Comparison of ENCODE assay signal across 1 cellular context in the genomic region with DNA sequence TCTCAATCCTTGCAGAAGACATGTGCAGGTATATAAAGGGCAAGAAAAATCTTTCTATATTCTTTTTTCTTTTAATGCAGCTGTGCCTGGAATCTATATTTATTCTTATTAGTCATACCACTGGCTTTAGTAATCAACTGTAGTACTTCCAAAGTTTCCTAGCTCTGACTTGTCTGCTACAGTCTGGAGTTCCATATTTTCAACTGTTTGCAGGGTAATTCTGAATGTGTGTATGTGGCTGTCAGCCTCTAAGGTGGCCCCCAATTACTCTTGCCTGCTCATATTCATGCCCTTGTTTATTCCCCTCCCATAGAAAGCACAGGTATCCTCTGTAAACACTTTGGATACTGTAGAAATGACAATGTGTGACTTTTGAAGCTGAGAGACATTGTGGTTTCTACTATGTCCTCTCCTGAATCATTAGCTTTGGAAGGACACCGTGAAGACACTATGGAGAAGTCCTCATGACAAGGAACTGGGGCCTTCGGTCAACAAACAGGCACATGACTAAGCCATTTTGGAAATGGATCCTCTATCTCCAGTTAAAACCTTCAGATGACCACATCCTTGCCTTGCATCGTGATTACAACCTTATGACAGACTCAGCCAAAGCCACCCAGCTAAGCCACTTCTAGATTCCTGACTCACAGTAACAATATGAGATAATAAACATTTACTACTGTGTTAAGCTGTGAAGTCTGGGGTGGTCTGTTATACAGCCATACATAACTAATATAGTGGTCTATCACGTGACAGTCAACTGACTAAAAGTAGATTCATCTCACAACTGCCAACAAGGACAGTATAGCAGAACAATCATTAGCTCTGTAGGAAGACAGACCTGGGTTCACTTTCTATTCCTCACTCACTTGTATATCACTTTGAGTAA.
TF ChIP-seq lines count a peak whose summit lies in the region.

No MANE protein-coding gene starts in this region.

TF ChIP-seq in K562, 482 proteins besides CTCF, POLR2A, EP300 and RAD21 (continued from another document and continues in another):
- TF ChIP-seq, protein P1, sequence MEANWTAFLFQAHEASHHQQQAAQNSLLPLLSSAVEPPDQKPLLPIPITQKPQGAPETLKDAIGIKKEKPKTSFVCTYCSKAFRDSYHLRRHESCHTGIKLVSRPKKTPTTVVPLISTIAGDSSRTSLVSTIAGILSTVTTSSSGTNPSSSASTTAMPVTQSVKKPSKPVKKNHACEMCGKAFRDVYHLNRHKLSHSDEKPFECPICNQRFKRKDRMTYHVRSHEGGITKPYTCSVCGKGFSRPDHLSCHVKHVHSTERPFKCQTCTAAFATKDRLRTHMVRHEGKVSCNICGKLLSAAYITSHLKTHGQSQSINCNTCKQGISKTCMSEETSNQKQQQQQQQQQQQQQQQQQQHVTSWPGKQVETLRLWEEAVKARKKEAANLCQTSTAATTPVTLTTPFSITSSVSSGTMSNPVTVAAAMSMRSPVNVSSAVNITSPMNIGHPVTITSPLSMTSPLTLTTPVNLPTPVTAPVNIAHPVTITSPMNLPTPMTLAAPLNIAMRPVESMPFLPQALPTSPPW (CRISPR knock-in tag; IDR thresholded peaks at IDR 0.05), result peak; percentile 53
- TF ChIP-seq ZNF184 (CRISPR knock-in tag; IDR thresholded peaks at IDR 0.05), result no peak
- TF ChIP-seq DEAF1 (CRISPR knock-in tag; IDR thresholded peaks at IDR 0.05), result 0 out of 2 replicates have a peak, but pooled peaks have one; percentile 24
- no peak; the same call in 1 of the 2 replicates for TF ChIP-seq MYBL2 (IDR thresholded peaks at IDR 0.05; ENCODE audit: low read depth)
- TF ChIP-seq MYBL2 (CRISPR knock-in tag; IDR thresholded peaks at IDR 0.05; ENCODE audit: borderline replicate concordance), result no peak
- TF ChIP-seq, protein P2, sequence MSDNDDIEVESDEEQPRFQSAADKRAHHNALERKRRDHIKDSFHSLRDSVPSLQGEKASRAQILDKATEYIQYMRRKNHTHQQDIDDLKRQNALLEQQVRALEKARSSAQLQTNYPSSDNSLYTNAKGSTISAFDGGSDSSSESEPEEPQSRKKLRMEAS (CRISPR knock-in tag; IDR thresholded peaks at IDR 0.05), result 0 out of 2 replicates have a peak, but pooled peaks have one; percentile 46
- peak; percentile 79; the same call in 1 of the 2 replicates for TF ChIP-seq CTBP1 (IDR thresholded peaks at IDR 0.05; ENCODE audit: borderline replicate concordance)
- TF ChIP-seq ZNF79 (CRISPR knock-in tag; IDR thresholded peaks at IDR 0.05; ENCODE audit: low read depth), result no peak
- no peak for TF ChIP-seq THRAP3 (IDR thresholded peaks at IDR 0.05; ENCODE audit: borderline replicate concordance)
- TF ChIP-seq, protein P3, sequence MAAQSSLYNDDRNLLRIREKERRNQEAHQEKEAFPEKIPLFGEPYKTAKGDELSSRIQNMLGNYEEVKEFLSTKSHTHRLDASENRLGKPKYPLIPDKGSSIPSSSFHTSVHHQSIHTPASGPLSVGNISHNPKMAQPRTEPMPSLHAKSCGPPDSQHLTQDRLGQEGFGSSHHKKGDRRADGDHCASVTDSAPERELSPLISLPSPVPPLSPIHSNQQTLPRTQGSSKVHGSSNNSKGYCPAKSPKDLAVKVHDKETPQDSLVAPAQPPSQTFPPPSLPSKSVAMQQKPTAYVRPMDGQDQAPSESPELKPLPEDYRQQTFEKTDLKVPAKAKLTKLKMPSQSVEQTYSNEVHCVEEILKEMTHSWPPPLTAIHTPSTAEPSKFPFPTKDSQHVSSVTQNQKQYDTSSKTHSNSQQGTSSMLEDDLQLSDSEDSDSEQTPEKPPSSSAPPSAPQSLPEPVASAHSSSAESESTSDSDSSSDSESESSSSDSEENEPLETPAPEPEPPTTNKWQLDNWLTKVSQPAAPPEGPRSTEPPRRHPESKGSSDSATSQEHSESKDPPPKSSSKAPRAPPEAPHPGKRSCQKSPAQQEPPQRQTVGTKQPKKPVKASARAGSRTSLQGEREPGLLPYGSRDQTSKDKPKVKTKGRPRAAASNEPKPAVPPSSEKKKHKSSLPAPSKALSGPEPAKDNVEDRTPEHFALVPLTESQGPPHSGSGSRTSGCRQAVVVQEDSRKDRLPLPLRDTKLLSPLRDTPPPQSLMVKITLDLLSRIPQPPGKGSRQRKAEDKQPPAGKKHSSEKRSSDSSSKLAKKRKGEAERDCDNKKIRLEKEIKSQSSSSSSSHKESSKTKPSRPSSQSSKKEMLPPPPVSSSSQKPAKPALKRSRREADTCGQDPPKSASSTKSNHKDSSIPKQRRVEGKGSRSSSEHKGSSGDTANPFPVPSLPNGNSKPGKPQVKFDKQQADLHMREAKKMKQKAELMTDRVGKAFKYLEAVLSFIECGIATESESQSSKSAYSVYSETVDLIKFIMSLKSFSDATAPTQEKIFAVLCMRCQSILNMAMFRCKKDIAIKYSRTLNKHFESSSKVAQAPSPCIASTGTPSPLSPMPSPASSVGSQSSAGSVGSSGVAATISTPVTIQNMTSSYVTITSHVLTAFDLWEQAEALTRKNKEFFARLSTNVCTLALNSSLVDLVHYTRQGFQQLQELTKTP (IDR thresholded peaks at IDR 0.05; ENCODE audit: low read depth in 1 of 2, partially characterized antibody in 2 of 2), result no peak
- TF ChIP-seq SIN3B (IDR thresholded peaks at IDR 0.05; ENCODE audit: low read depth), result no peak
- TF ChIP-seq GABPB1 (CRISPR knock-in tag; IDR thresholded peaks at IDR 0.05), result no peak
- TF ChIP-seq ZNF133 (CRISPR knock-in tag; IDR thresholded peaks at IDR 0.05), result no peak
- TF ChIP-seq NFIC (IDR thresholded peaks at IDR 0.05), result no peak
- peak; percentile 91 for TF ChIP-seq ZBTB9 (CRISPR knock-in tag; IDR thresholded peaks at IDR 0.05)
- TF ChIP-seq TEAD2 (tag; IDR thresholded peaks at IDR 0.05), result 0 out of 2 replicates have a peak, but pooled peaks have one; percentile 50
- no peak for TF ChIP-seq ZNF3 (CRISPR knock-in tag; IDR thresholded peaks at IDR 0.05)
- no peak for TF ChIP-seq ZFP1 (CRISPR knock-in tag; IDR thresholded peaks at IDR 0.05)
- TF ChIP-seq MLX (CRISPR knock-in tag; conservative IDR thresholded peaks at IDR 0.05), result no peak
- no peak for TF ChIP-seq MXI1 (IDR thresholded peaks at IDR 0.05; ENCODE audit: low read depth, low read length)
- no peak for TF ChIP-seq ZBTB33 (CRISPR knock-in tag; IDR thresholded peaks at IDR 0.05)
- TF ChIP-seq HOXB6 (CRISPR knock-in tag; IDR thresholded peaks at IDR 0.05; ENCODE audit: borderline replicate concordance), result no peak
- TF ChIP-seq, protein P4, sequence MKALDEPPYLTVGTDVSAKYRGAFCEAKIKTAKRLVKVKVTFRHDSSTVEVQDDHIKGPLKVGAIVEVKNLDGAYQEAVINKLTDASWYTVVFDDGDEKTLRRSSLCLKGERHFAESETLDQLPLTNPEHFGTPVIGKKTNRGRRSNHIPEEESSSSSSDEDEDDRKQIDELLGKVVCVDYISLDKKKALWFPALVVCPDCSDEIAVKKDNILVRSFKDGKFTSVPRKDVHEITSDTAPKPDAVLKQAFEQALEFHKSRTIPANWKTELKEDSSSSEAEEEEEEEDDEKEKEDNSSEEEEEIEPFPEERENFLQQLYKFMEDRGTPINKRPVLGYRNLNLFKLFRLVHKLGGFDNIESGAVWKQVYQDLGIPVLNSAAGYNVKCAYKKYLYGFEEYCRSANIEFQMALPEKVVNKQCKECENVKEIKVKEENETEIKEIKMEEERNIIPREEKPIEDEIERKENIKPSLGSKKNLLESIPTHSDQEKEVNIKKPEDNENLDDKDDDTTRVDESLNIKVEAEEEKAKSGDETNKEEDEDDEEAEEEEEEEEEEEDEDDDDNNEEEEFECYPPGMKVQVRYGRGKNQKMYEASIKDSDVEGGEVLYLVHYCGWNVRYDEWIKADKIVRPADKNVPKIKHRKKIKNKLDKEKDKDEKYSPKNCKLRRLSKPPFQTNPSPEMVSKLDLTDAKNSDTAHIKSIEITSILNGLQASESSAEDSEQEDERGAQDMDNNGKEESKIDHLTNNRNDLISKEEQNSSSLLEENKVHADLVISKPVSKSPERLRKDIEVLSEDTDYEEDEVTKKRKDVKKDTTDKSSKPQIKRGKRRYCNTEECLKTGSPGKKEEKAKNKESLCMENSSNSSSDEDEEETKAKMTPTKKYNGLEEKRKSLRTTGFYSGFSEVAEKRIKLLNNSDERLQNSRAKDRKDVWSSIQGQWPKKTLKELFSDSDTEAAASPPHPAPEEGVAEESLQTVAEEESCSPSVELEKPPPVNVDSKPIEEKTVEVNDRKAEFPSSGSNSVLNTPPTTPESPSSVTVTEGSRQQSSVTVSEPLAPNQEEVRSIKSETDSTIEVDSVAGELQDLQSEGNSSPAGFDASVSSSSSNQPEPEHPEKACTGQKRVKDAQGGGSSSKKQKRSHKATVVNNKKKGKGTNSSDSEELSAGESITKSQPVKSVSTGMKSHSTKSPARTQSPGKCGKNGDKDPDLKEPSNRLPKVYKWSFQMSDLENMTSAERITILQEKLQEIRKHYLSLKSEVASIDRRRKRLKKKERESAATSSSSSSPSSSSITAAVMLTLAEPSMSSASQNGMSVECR (CRISPR knock-in tag; IDR thresholded peaks at IDR 0.05), result no peak
- no peak for TF ChIP-seq ZNF431 (CRISPR knock-in tag; IDR thresholded peaks at IDR 0.05)
- no peak for TF ChIP-seq ZNF785 (CRISPR knock-in tag; IDR thresholded peaks at IDR 0.05)
- no peak for TF ChIP-seq SRSF3 (IDR thresholded peaks at IDR 0.05; ENCODE audit: insufficient read depth, low read length)
- TF ChIP-seq MED1 (CRISPR knock-in tag; IDR thresholded peaks at IDR 0.05; ENCODE audit: borderline replicate concordance), result no peak
- TF ChIP-seq MCM2 (IDR thresholded peaks at IDR 0.05; ENCODE audit: low read depth), result no peak
- peak; percentile 75; the same call in 1 of the 2 replicates for TF ChIP-seq KLF13 (tag; IDR thresholded peaks at IDR 0.05; ENCODE audit: borderline replicate concordance, low read depth)
- no peak for TF ChIP-seq FOS (IDR thresholded peaks at IDR 0.05; ENCODE audit: extremely low read depth, insufficient read length)
- TF ChIP-seq YBX1 (IDR thresholded peaks at IDR 0.05), result no peak
- TF ChIP-seq CBFA2T3 (IDR thresholded peaks at IDR 0.05), result peak; percentile 77
- no peak for TF ChIP-seq CCAR2 (IDR thresholded peaks at IDR 0.05; ENCODE audit: low read depth, low read length)
- TF ChIP-seq NCOA4 (IDR thresholded peaks at IDR 0.05; ENCODE audit: partially characterized antibody), result no peak
- no peak for TF ChIP-seq SFPQ (IDR thresholded peaks at IDR 0.05; ENCODE audit: low read depth, low read length)
- TF ChIP-seq FOXP1 (CRISPR knock-in tag; IDR thresholded peaks at IDR 0.05), result 0 out of 2 replicates have a peak, but pooled peaks have one; percentile 60
- TF ChIP-seq PRPF4 (IDR thresholded peaks at IDR 0.05; ENCODE audit: insufficient read depth, low read depth, low read length, poor library complexity, severe bottlenecking), result no peak
- TF ChIP-seq SNIP1 (IDR thresholded peaks at IDR 0.05; ENCODE audit: low read depth), result no peak
- no peak; the same call in 1 of the 2 replicates for TF ChIP-seq MTA1 (IDR thresholded peaks at IDR 0.05; ENCODE audit: borderline replicate concordance)
- TF ChIP-seq CEBPB (tag; IDR thresholded peaks at IDR 0.05), result 0 out of 2 replicates have a peak, but pooled peaks have one; percentile 32
